21 cellular contexts compared by ENCODE assay signal in genomic region chr1:223320959-223321358, GRCh38. TPM values are rescaled to one million over a fixed set of nuclear protein-coding genes. Genes with fewer than 3 reads are reported as not detected.
DNase-seq lines count a peak whose midpoint lies in the region; ATAC-seq, FAIRE-seq and TF ChIP-seq lines count a peak whose summit lies in the region.
"Had no signal": no experiment of that assay in that cellular context is flagged by ENCODE, and none has a peak within 500 bp of the region (broad histone marks: within the 10 kb centered on the region; RNA-seq: fewer than 3 reads in every experiment).

No MANE protein-coding gene starts in this region.

- TF ChIP-seq RAD21 in HepG2 (CRISPR knock-in tag; IDR thresholded peaks at IDR 0.05), result no peak

- H3K9me3 ChIP-seq in HepG2 (ENCODE audit: low read length) (no peaks in the 10 kb centered on the region), right lobe of liver (no peaks in the 10 kb centered on the region), KOPT-K1 (ENCODE audit: insufficient read depth, low read length, poor library complexity, severe bottlenecking) (no peaks in the 10 kb centered on the region)
- H3K9me3 ChIP-seq: BE2C had no signal

- no peak for FAIRE-seq in HepG2 (lab: Jason Lieb, UNC)
- FAIRE-seq: D721Med, G401.6, GM12892, GM18507 had no signal

- TF ChIP-seq POLR2A in HepG2 (IDR thresholded peaks at IDR 0.05; ENCODE audit: insufficient read depth in 1 of 2, low read depth in 2 of 2, low read length in 2 of 2), result no peak
- TF ChIP-seq POLR2A in right lobe of liver (IDR thresholded peaks at IDR 0.05), result no peak

- POLR2A ChIA-PET in HepG2 (lab: Yijun Ruan, JAX) (no interaction called here), GM10248 (lab: Yijun Ruan, JAX) (no interaction called here)

- ATAC-seq in HepG2 (no peak), right lobe of liver (no peak), HG03565 (IDR thresholded peaks at IDR 0.05; ENCODE audit: unreplicated experiment) (no peak)

- H3K4me3 ChIP-seq in HepG2 (replicated peaks in 1 of 3; ENCODE audit: insufficient read depth in 1 of 3, low read depth in 2 of 3, low read length in 3 of 3) (no peak overlapping the region), right lobe of liver (no peak overlapping the region)
- H3K4me3 ChIP-seq: GM23248 had no signal

- CTCF ChIA-PET in HepG2 (lab: Yijun Ruan, JAX; ENCODE audit: low intra/inter-chr PET ratio, low total read pairs) (no interaction called here), GM10248 (lab: Yijun Ruan, JAX) (no interaction called here)

- H4K20me1 ChIP-seq in HepG2 (ENCODE audit: insufficient read depth, low read length), result no peaks in the 10 kb centered on the region

- TF ChIP-seq CTCF in HepG2 (CRISPR knock-in tag; IDR thresholded peaks at IDR 0.05), result no peak
- TF ChIP-seq CTCF in right lobe of liver (IDR thresholded peaks at IDR 0.05), result no peak
- TF ChIP-seq CTCF in GM10248 (IDR thresholded peaks at IDR 0.05; ENCODE audit: control extremely low read depth, extremely low read depth, low read depth, missing control alignments), result no peak

- H3K27ac ChIP-seq in HepG2 (ENCODE audit: extremely low read length, insufficient read depth, low read length) (no peak overlapping the region), right lobe of liver (no peak overlapping the region), KOPT-K1 (ENCODE audit: low read depth, low read length, poor library complexity, severe bottlenecking) (peak overlapping the region; percentile 3)
- H3K27ac ChIP-seq: GM23248, HL-60 had no signal

- H3K27me3 ChIP-seq in HepG2 (ENCODE audit: control insufficient read depth in 1 of 2, insufficient read depth in 2 of 2, low read length in 2 of 2) (peaks cover 0 to 4% of the 10 kb centered on the region in 2 experiments; a peak in 1 of 5 replicates), right lobe of liver (no peaks in the 10 kb centered on the region)
- H3K27me3 ChIP-seq: BE2C had no signal

- intact Hi-C loops in HepG2 (cut with micrococcal nuclease; ENCODE audit: unreplicated experiment) (no loop called here), right lobe of liver (cut with DNase I) (no loop called here)

- H3K79me2 ChIP-seq in HepG2 (ENCODE audit: insufficient read depth, low read length), result no peaks in the 10 kb centered on the region

- H2AFZ ChIP-seq in HepG2 (ENCODE audit: low read length), result no peak overlapping the region
- H2AFZ ChIP-seq: GM23248 had no signal

- H3K36me3 ChIP-seq in HepG2 (replicated peaks in 1 of 2; ENCODE audit: control insufficient read depth in 1 of 2, insufficient read depth in 2 of 2, low read length in 2 of 2) (no peaks in the 10 kb centered on the region), right lobe of liver (no peaks in the 10 kb centered on the region), KOPT-K1 (ENCODE audit: insufficient read depth, low read length) (no peaks in the 10 kb centered on the region)
- H3K36me3 ChIP-seq: BE2C had no signal

- no peaks in the 10 kb centered on the region for H3K4me1 ChIP-seq in HepG2 (ENCODE audit: insufficient read depth, low read length)
- no peaks in the 10 kb centered on the region for H3K4me1 ChIP-seq in right lobe of liver
- H3K4me1 ChIP-seq: BE2C had no signal

- BruUV-seq in HepG2 (replicated peaks; lab: Mats Ljungman, UMichigan), result no TSS peak

- 10% methylated on average over 6 of the region's 6 CpGs for WGBS in HepG2 (ENCODE audit: low lambda C conversion rate)
- WGBS in right lobe of liver (ENCODE audit: insufficient coverage, low coverage, low lambda C conversion rate, missing lambda C conversion rate), result 86% methylated on average over 5 of the region's 6 CpGs

- no peak overlapping the region for H3K9ac ChIP-seq in HepG2 (ENCODE audit: insufficient read depth, low read depth, low read length)
- H3K9ac ChIP-seq: GM23248 had no signal

- in situ Hi-C loops in HepG2 (cut with HindIII; ENCODE audit: extremely low pct_ligation_motif_present, low pct_unique_long_range_greater_than_20kb), result no loop called here

- no peak overlapping the region for H3K4me2 ChIP-seq in HepG2 (ENCODE audit: low read depth, low read length)

- TF ChIP-seq EP300 in HepG2 (IDR thresholded peaks at IDR 0.05; ENCODE audit: low read depth in 2 of 2, low read length in 2 of 2) (no peak), HepG2 (CRISPR knock-in tag; IDR thresholded peaks at IDR 0.05; ENCODE audit: borderline replicate concordance) (no peak)

- DNase-seq in HepG2 (ENCODE audit: low spot score) (no peak), right lobe of liver (no peak), islet precursor cell (peak; percentile 28), NCI-H1694 treated with DMSO at 0.1 percent for 48 hours (lab: John Stamatoyannopoulos, UW) (no peak), GM10248 (ENCODE audit: extremely low spot score) (no peak)
- DNase-seq: ACHN; BE2C; C1 segment of cervical spinal cord; CD4-positive, CD25-positive, alpha-beta regulatory T cell; CD8-positive, alpha-beta memory T cell; COR-L47; GM23248; HCEC 1CT had no signal

TF ChIP-seq in HepG2, 621 proteins besides CTCF, POLR2A, EP300 and RAD21 (continues in another document):
- no peak for TF ChIP-seq ZNF235 (CRISPR knock-in tag; IDR thresholded peaks at IDR 0.05; ENCODE audit: borderline replicate concordance)
- no peak for TF ChIP-seq THAP8 (CRISPR knock-in tag; IDR thresholded peaks at IDR 0.05; ENCODE audit: borderline replicate concordance)
- TF ChIP-seq MAFF (IDR thresholded peaks at IDR 0.05; ENCODE audit: low read depth, low read length), result peak; percentile 15; the same call in 1 of the 2 replicates
- TF ChIP-seq DDIT3 (CRISPR knock-in tag; IDR thresholded peaks at IDR 0.05), result no peak
- TF ChIP-seq HMGXB4 (CRISPR knock-in tag; IDR thresholded peaks at IDR 0.05; ENCODE audit: borderline replicate concordance in 1 of 2, low read depth in 1 of 2), result no peak
- TF ChIP-seq MAFK (conservative IDR thresholded peaks at IDR 0.05 in 1 of 2, IDR thresholded peaks at IDR 0.05 in 1 of 2; ENCODE audit: low read length in 2 of 2), result peak; percentile 46 to 67; a peak in 2 of 4 replicates
- no peak for TF ChIP-seq ZSCAN29 (CRISPR knock-in tag; conservative IDR thresholded peaks at IDR 0.05)
- TF ChIP-seq TIGD3 (CRISPR knock-in tag; IDR thresholded peaks at IDR 0.05; ENCODE audit: borderline replicate concordance), result no peak

RNA-seq across cellular contexts. Expression of gene SUSD4, which starts 43.0 kb away (rescaled TPM):
- total RNA-seq in HepG2 (2016; rRNA removed; fragmentation: Illumina TruSeq; extraction: Trizol), result not detected in 2 replicates
- not detected in 2 replicates for total RNA-seq in HepG2 (2016; cell fraction: cytosol; rRNA removed; fragmentation: Illumina TruSeq; extraction: Trizol; ENCODE audit: low read depth)
- total RNA-seq in HepG2 (2016; cell fraction: insoluble cytoplasmic fraction; rRNA removed; fragmentation: Illumina TruSeq; extraction: Trizol), result not detected in 2 replicates
- not detected in 2 replicates for total RNA-seq in HepG2 (2016; cell fraction: membrane; rRNA removed; fragmentation: Illumina TruSeq; extraction: Trizol)
- not detected in 2 replicates for total RNA-seq in HepG2 (2016; cell fraction: nucleus; rRNA removed; fragmentation: Illumina TruSeq; extraction: Trizol)
- not detected in 2 replicates for polyA plus RNA-seq in HepG2 (2011; rRNA removed)
- not detected in 2 replicates for polyA plus RNA-seq in HepG2 (2011; cell fraction: cytosol; rRNA removed)
- not detected in 2 replicates for polyA plus RNA-seq in HepG2 (2011; cell fraction: nucleus; rRNA removed)
- not detected in 2 replicates for polyA plus RNA-seq in HepG2 (2012)
- polyA plus RNA-seq in HepG2 (2016; cell fraction: cytosol; fragmentation: Illumina TruSeq; extraction: Trizol; ENCODE audit: low read depth), result not detected in 2 replicates
- not detected in 2 replicates for polyA plus RNA-seq in HepG2 (2016; cell fraction: insoluble cytoplasmic fraction; fragmentation: Illumina TruSeq; extraction: Trizol; ENCODE audit: low read depth)
- polyA plus RNA-seq in HepG2 (2016; cell fraction: membrane; fragmentation: Illumina TruSeq; extraction: Trizol; ENCODE audit: low read depth), result not detected in 2 replicates
- not detected in 2 replicates for polyA plus RNA-seq in HepG2 (2016; cell fraction: nucleus; fragmentation: Illumina TruSeq; extraction: Trizol; ENCODE audit: insufficient read depth, low read depth)
- not detected in 2 replicates for polyA minus RNA-seq in HepG2 (2011; rRNA and poly(A)+ RNA removed; ENCODE audit: low replicate concordance)
- polyA minus RNA-seq in HepG2 (2011; cell fraction: cytosol; rRNA and poly(A)+ RNA removed), result not detected in 2 replicates
- not detected in 2 replicates for polyA minus RNA-seq in HepG2 (2011; cell fraction: nucleus; rRNA and poly(A)+ RNA removed)
- 1 to 10 TPM; 1.3 to 5.9 (median 2.8) TPM for total RNA-seq in right lobe of liver
- total RNA-seq: A172 had no signal
